10 cellular contexts compared by ENCODE assay signal in the genomic region with DNA sequence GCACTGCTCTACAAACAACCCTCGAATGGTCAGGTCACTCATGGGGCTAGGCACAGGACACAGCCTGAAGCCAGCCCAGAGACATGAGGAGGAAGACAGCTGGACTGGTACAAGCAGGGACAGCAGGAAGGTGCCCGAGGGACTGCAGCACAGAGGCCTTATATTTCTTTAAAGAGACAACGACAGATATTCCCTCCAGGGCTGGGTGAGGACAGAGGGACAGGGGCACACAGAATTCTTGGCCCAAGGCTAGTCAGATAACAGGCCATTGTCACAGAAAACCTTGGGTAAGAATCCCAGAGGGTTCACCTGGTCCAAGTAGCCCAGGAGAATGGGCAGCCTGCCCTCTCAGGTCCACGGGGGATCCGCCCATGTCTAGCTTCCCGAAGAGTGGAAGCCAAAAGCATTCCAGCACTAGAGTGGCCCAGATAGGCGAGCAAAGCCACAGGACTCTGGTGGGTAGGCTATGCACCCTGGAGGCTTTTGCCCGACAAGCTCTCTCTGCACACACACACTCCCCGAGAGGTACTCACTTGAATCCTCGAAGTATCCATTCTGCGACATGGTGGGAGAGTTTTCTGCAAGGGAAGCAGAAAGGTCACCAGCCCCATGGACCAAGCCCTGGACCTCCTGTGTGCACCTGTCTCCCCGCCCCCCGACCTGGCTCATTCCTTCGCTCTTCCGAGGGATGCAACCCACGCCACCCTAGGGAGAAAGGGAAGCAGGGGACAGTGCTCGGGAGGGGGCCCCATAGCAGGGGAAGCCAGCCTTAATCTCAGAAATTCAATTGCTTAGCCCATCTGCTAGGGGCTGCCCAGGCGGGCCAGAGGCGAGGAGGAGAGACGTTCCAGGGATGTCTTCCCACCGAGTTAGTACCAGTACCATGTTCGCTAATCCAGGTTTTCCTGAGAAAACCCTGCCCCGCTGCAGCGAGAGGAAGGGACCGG. TPM values are rescaled to one million over a fixed set of nuclear protein-coding genes. Genes with fewer than 3 reads are reported as not detected.
DNase-seq lines count a peak whose midpoint lies in the region; ATAC-seq and TF ChIP-seq lines count a peak whose summit lies in the region.
"Had no signal": no experiment of that assay in that cellular context is flagged by ENCODE, and none has a peak within 500 bp of the region (broad histone marks: within the 10 kb centered on the region; RNA-seq: fewer than 3 reads in every experiment).

No MANE protein-coding gene starts in this region.

- H3K9me3 Mint-ChIP-seq in CD8-positive, alpha-beta T cell, result no peaks in the 10 kb centered on the region
- H3K9me3 Mint-ChIP-seq in central memory CD8-positive, alpha-beta T cell, result no peaks in the 10 kb centered on the region
- H3K9me3 Mint-ChIP-seq in naive thymus-derived CD8-positive, alpha-beta T cell, result no peaks in the 10 kb centered on the region

- H3K9ac ChIP-seq in HUES6 (ENCODE audit: low read length), result no peak overlapping the region

- DNase-seq in CD8-positive, alpha-beta T cell, result no peak
- DNase-seq in central memory CD8-positive, alpha-beta T cell (ENCODE audit: low spot score in 2 of 2), result no peak
- DNase-seq in naive thymus-derived CD8-positive, alpha-beta T cell, result no peak
- DNase-seq in globus pallidus (ENCODE audit: low spot score), result no peak
- no peak for DNase-seq in AG08396 (ENCODE audit: low spot score)
- DNase-seq: NCI-H2029 treated with DMSO at 0.1 percent for 48 hours, Right ventricle myocardium superior had no signal

- H3K9me3 ChIP-seq in CD8-positive, alpha-beta T cell (ENCODE audit: low read length), result no peaks in the 10 kb centered on the region
- H3K9me3 ChIP-seq in HUES6 (ENCODE audit: control insufficient read depth, insufficient read depth, low read depth, low read length), result no peaks in the 10 kb centered on the region

- POLR2A ChIA-PET in CD8-positive, alpha-beta T cell (lab: Charles Lee), result interaction anchor here (0.9 kb wide), 1 partner anchor 8 kb away, joined by 3 read pairs; no protein-coding TSS in a partner anchor
- POLR2A ChIA-PET in naive thymus-derived CD8-positive, alpha-beta T cell (lab: Charles Lee), result no interaction called here

- H3K27ac Mint-ChIP-seq in CD8-positive, alpha-beta T cell, result no peak overlapping the region
- H3K27ac Mint-ChIP-seq in central memory CD8-positive, alpha-beta T cell (ENCODE audit: low read depth), result no peak overlapping the region
- peak overlapping the region in 1 of 10 donors; percentile 43 for H3K27ac Mint-ChIP-seq in naive thymus-derived CD8-positive, alpha-beta T cell

- peak overlapping the region; percentile 76 for H3K4me3 ChIP-seq in CD8-positive, alpha-beta T cell (ENCODE audit: low read depth, low read length)
- peak overlapping the region; percentile 92 for H3K4me3 ChIP-seq in HUES6 (ENCODE audit: low read depth, low read length)

- peaks cover 16% of the 10 kb centered on the region for H3K4me1 ChIP-seq in CD8-positive, alpha-beta T cell (ENCODE audit: insufficient read depth, low read length)
- peaks cover 12% of the 10 kb centered on the region for H3K4me1 ChIP-seq in HUES6 (ENCODE audit: control insufficient read depth, insufficient read depth, low read length)

- H3K36me3 ChIP-seq in CD8-positive, alpha-beta T cell (ENCODE audit: insufficient read depth, low read length), result no peaks in the 10 kb centered on the region
- peaks cover 8% of the 10 kb centered on the region; the same call in 1 of the 2 replicates for H3K36me3 ChIP-seq in HUES6 (ENCODE audit: control insufficient read depth, insufficient read depth, low read length)

- H3K36me3 Mint-ChIP-seq in CD8-positive, alpha-beta T cell, result peaks cover 2% of the 10 kb centered on the region
- peaks cover 6% of the 10 kb centered on the region for H3K36me3 Mint-ChIP-seq in central memory CD8-positive, alpha-beta T cell (ENCODE audit: insufficient read depth)
- no peaks in the 10 kb centered on the region for H3K36me3 Mint-ChIP-seq in naive thymus-derived CD8-positive, alpha-beta T cell

- ATAC-seq in CD8-positive, alpha-beta T cell, result no peak
- no peak for ATAC-seq in central memory CD8-positive, alpha-beta T cell (replicated peaks; ENCODE audit: extremely low read depth, poor library complexity, severe bottlenecking)
- no peak for ATAC-seq in naive thymus-derived CD8-positive, alpha-beta T cell
- ATAC-seq in HG03460 (IDR thresholded peaks at IDR 0.05; ENCODE audit: unreplicated experiment) (no peak), HG02840 (IDR thresholded peaks at IDR 0.05; ENCODE audit: low FRiP score, unreplicated experiment) (no peak)

- no peak for TF ChIP-seq CTCF in CD8-positive, alpha-beta T cell (IDR thresholded peaks at IDR 0.05)

- peak overlapping the region; percentile 83 for H3K4me3 Mint-ChIP-seq in CD8-positive, alpha-beta T cell
- H3K4me3 Mint-ChIP-seq in central memory CD8-positive, alpha-beta T cell, result peak overlapping the region; percentile 71
- H3K4me3 Mint-ChIP-seq in naive thymus-derived CD8-positive, alpha-beta T cell, result peak overlapping the region; percentile 50 to 87 (median 76)

- H3K4me1 Mint-ChIP-seq in CD8-positive, alpha-beta T cell (ENCODE audit: low read depth), result peaks cover 15% of the 10 kb centered on the region
- H3K4me1 Mint-ChIP-seq in central memory CD8-positive, alpha-beta T cell, result peaks cover 12% of the 10 kb centered on the region
- H3K4me1 Mint-ChIP-seq in naive thymus-derived CD8-positive, alpha-beta T cell, result peaks cover 4 to 16% (median 14%) of the 10 kb centered on the region in 4 donors

- no peak overlapping the region for H3K27ac ChIP-seq in CD8-positive, alpha-beta T cell (ENCODE audit: low read depth, low read length)
- H3K27ac ChIP-seq in HUES6 (ENCODE audit: low read depth, low read length), result no peak overlapping the region

- intact Hi-C loops in CD8-positive, alpha-beta T cell (cut with DNase I, micrococcal nuclease), result loop anchor here in 1 of 2 experiments (5.0 kb wide), 1 partner anchor 35 kb away; the partner anchor contains the start of gene DDRGK1

- peaks cover 5% of the 10 kb centered on the region for H3K27me3 ChIP-seq in CD8-positive, alpha-beta T cell (ENCODE audit: insufficient read depth, low read length)
- peaks cover 62% of the 10 kb centered on the region for H3K27me3 ChIP-seq in HUES6 (ENCODE audit: control insufficient read depth, insufficient read depth, low read length)

- H3K27me3 Mint-ChIP-seq in CD8-positive, alpha-beta T cell (ENCODE audit: low read depth), result peaks cover 43% of the 10 kb centered on the region
- H3K27me3 Mint-ChIP-seq in central memory CD8-positive, alpha-beta T cell, result peaks cover 62% of the 10 kb centered on the region
- H3K27me3 Mint-ChIP-seq in naive thymus-derived CD8-positive, alpha-beta T cell, result peaks cover 17 to 56% (median 35%) of the 10 kb centered on the region in 5 donors

- CTCF ChIA-PET in CD8-positive, alpha-beta T cell (lab: Charles Lee), result no interaction called here

RNA-seq across cellular contexts. Expression of gene SLC4A11, which starts 1.7 kb away (rescaled TPM):
- under 1 TPM; 0.65 to 0.78 TPM for total RNA-seq in CD8-positive, alpha-beta T cell
- total RNA-seq in naive thymus-derived CD8-positive, alpha-beta T cell, result 1 to 10 TPM; 1.3 to 2.1 TPM
- polyA plus RNA-seq in naive thymus-derived CD8-positive, alpha-beta T cell, result not detected

RNA-seq across cellular contexts. Expression of gene ITPA, which starts 28.0 kb away (rescaled TPM):
- total RNA-seq in CD8-positive, alpha-beta T cell, result 10 to 100 TPM; 19.4 to 21.3 TPM
- 10 to 100 TPM; 51.7 to 57.6 TPM for total RNA-seq in naive thymus-derived CD8-positive, alpha-beta T cell
- polyA plus RNA-seq in naive thymus-derived CD8-positive, alpha-beta T cell, result 10 to 100 TPM; 46.2 to 72.9 (median 56.9) TPM

RNA-seq across cellular contexts. Expression of gene DDRGK1, which starts 32.8 kb away (rescaled TPM):
- total RNA-seq in CD8-positive, alpha-beta T cell, result 10 to 100 TPM; 40.6 to 43.5 TPM
- 10 to 100 TPM; 55.8 to 57.4 TPM for total RNA-seq in naive thymus-derived CD8-positive, alpha-beta T cell
- 10 to 100 TPM; 39.7 to 50.5 (median 44.1) TPM for polyA plus RNA-seq in naive thymus-derived CD8-positive, alpha-beta T cell
